22 cellular contexts compared by ENCODE assay signal in genomic region chr2:65261676-65262075, GRCh38.
"Had no signal": no experiment of that assay in that cellular context is flagged by ENCODE, and none has a peak within 500 bp of the region (broad histone marks: within the 10 kb centered on the region; RNA-seq: fewer than 3 reads in every experiment).

No MANE protein-coding gene starts in this region.

- H3K36me3 ChIP-seq: prostate gland, uterus had no signal

- DNase-seq: activated CD4-positive, alpha-beta T cell treated with anti-CD3 and anti-CD28 coated beads for 48 hours; activated naive CD4-positive, alpha-beta T cell treated with Interleukin-2 at 50 U/mL for 16 hours; hippocampal formation; kidney; left lung; mammary epithelial cell; mucosa of descending colon; naive thymus-derived CD8-positive, alpha-beta T cell; right cardiac atrium; small intestine; stimulated activated CD4-positive, alpha-beta T cell treated with anti-CD3 and anti-CD28 coated beads, Interleukin-4, amount 100 ng/mL, for 24 hours; stimulated activated naive CD4-positive, alpha-beta T cell treated with Interleukin-2 at 50 U/mL for 16 hours; substantia nigra; uterus had no signal

- FAIRE-seq: colon, endometrium, kidney, small intestine, TTC549 had no signal

- H3K4me3 ChIP-seq: cardiac muscle cell, left lung, mucosa of descending colon, prostate gland, tibial nerve, uterus had no signal

- H3K4me3 Mint-ChIP-seq: activated T-helper 17 cell treated with anti-CD3 and anti-CD28 coated beads, Interleukin-2, amount 50 U/mL, for 72 hours; naive thymus-derived CD8-positive, alpha-beta T cell; WTC11 had no signal

- H3K27ac Mint-ChIP-seq: activated T-helper 17 cell treated with anti-CD3 and anti-CD28 coated beads, Interleukin-2, amount 50 U/mL, for 72 hours; WTC11 had no signal

- H3K27ac ChIP-seq: cardiac muscle cell, left lung, prostate gland, tibial nerve, uterus had no signal

- H3K9me3 Mint-ChIP-seq: activated T-helper 17 cell treated with anti-CD3 and anti-CD28 coated beads, Interleukin-2, amount 50 U/mL, for 72 hours; naive thymus-derived CD8-positive, alpha-beta T cell; WTC11 had no signal

- H3K4me1 Mint-ChIP-seq: WTC11 had no signal

- H3K9me3 ChIP-seq: left lung, mucosa of descending colon, prostate gland, tibial nerve, uterus had no signal

- H3K27me3 Mint-ChIP-seq: activated T-helper 17 cell treated with anti-CD3 and anti-CD28 coated beads, Interleukin-2, amount 50 U/mL, for 72 hours; naive thymus-derived CD8-positive, alpha-beta T cell had no signal

- H3K4me1 ChIP-seq: prostate gland, uterus had no signal

- H3K27me3 ChIP-seq: cardiac muscle cell, left lung, tibial nerve, uterus had no signal
